8 cellular contexts compared by ENCODE assay signal in genomic region chr5:10111575-10111974, GRCh38.
DNase-seq lines count a peak whose midpoint lies in the region; ATAC-seq and TF ChIP-seq lines count a peak whose summit lies in the region.

No MANE protein-coding gene starts in this region.

- H2AFZ ChIP-seq in PC-3 (ENCODE audit: low read length): peak overlapping the region; percentile 44

- no peaks in the 10 kb centered on the region for H3K9me2 ChIP-seq in PC-3 (replicated peaks; ENCODE audit: low read length)

- WGBS in aorta, 2 donors: 60 to 62% methylated on average over 8 of the region's 8 CpGs

- H3K4me3 ChIP-seq in PC-3 (ENCODE audit: low read length) (no peak overlapping the region), foreskin fibroblast (ENCODE audit: low read depth in 1 of 2, low read length in 2 of 2) (no peak overlapping the region), aorta (ENCODE audit: low read length in 2 of 2) (no peak overlapping the region)

- POLR2A ChIA-PET in PC-3 (lab: Charles Lee; ENCODE audit: unreplicated experiment): no interaction called here

- no peaks in the 10 kb centered on the region for H4K20me1 ChIP-seq in PC-3 (ENCODE audit: low read length)

- peak; percentile 41 for DNase-seq in GM10266 (ENCODE audit: extremely low spot score)
- peak; percentile 92 for DNase-seq in PC-3
- DNase-seq in foreskin fibroblast: peak; percentile 33 to 80
- no peak for DNase-seq in NCI-H128 (lab: John Stamatoyannopoulos, UW; ENCODE audit: unreplicated experiment)
- no peak for DNase-seq in SHP77 treated with DMSO at 0.1 percent for 48 hours (lab: John Stamatoyannopoulos, UW)
- DNase-seq in aorta: no peak

- no peaks in the 10 kb centered on the region for H3F3A ChIP-seq in PC-3 (ENCODE audit: low read length, unreplicated experiment)

- H3K27ac ChIP-seq in PC-3 (ENCODE audit: low read length): no peak overlapping the region
- H3K27ac ChIP-seq in aorta (ENCODE audit: low read depth in 1 of 2, low read length in 2 of 2): no peak overlapping the region

- H3K4me1 ChIP-seq in PC-3 (ENCODE audit: insufficient read depth, low read length) (peaks cover 4% of the 10 kb centered on the region; the same call in 1 of the 2 replicates), aorta (ENCODE audit: control insufficient read depth in 1 of 2, insufficient read depth in 2 of 2, low read length in 2 of 2) (no peaks in the 10 kb centered on the region)

- intact Hi-C loops in PC-3 (cut with micrococcal nuclease): loop anchor here (10.0 kb wide), 1 partner anchor 217 kb away; no protein-coding TSS in a partner anchor
- intact Hi-C loops in aorta (cut with DNase I): no loop called here

- H3K4me2 ChIP-seq in PC-3 (ENCODE audit: low read length): no peak overlapping the region

- H3K27me3 ChIP-seq in PC-3 (ENCODE audit: low read length): no peaks in the 10 kb centered on the region
- H3K27me3 ChIP-seq in aorta (ENCODE audit: control insufficient read depth in 1 of 2, insufficient read depth in 2 of 2, low read length in 1 of 2): no peaks in the 10 kb centered on the region

- TF ChIP-seq CTCF in GM10266 (IDR thresholded peaks at IDR 0.05; ENCODE audit: control insufficient read depth, insufficient read depth, low read depth, missing control alignments): peak; percentile 35
- TF ChIP-seq CTCF in PC-3 (conservative IDR thresholded peaks at IDR 0.05; ENCODE audit: low read depth, low read length): peak; percentile 95
- TF ChIP-seq CTCF in foreskin fibroblast (IDR thresholded peaks at IDR 0.05; ENCODE audit: low read depth, low read length): peak; percentile 56

- ATAC-seq in HG02642 (IDR thresholded peaks at IDR 0.05; ENCODE audit: poor library complexity, unreplicated experiment): peak; percentile 42
- ATAC-seq in PC-3: peak; percentile 98
- no peak for ATAC-seq in HG03097 (IDR thresholded peaks at IDR 0.05; ENCODE audit: low FRiP score, unreplicated experiment)
- no peak for ATAC-seq in aorta (ENCODE audit: low FRiP score)

- H3K36me3 ChIP-seq in PC-3 (ENCODE audit: low read depth, low read length) (no peaks in the 10 kb centered on the region), aorta (ENCODE audit: control insufficient read depth in 1 of 2, insufficient read depth in 2 of 2, low read length in 1 of 2) (no peaks in the 10 kb centered on the region)

- no TSS peak for BruUV-seq in PC-3 (replicated peaks; lab: Mats Ljungman, UMichigan)

- CTCF ChIA-PET in PC-3 (lab: Charles Lee): interaction anchor here (0.6 kb wide), 1 partner anchor 331 kb away, joined by 5 read pairs; no protein-coding TSS in a partner anchor

- no peaks in the 10 kb centered on the region for H3K9me3 ChIP-seq in PC-3 (ENCODE audit: low read length)
- no peaks in the 10 kb centered on the region for H3K9me3 ChIP-seq in aorta (ENCODE audit: control insufficient read depth, low read length)

- H3K79me2 ChIP-seq in PC-3 (ENCODE audit: low read length): no peaks in the 10 kb centered on the region

- H3K9ac ChIP-seq in PC-3 (ENCODE audit: low read length): no peak overlapping the region

Comparison
In these comparisons a context has a peak if more than half of its experiments do, and no peak if none do; other contexts are left out.
1. DNase-seq: peak in GM10266 (single experiment), PC-3 (single experiment) and foreskin fibroblast (2 of 2); none in NCI-H128 (single experiment), SHP77 treated with DMSO at 0.1 percent for 48 hours (single experiment) and aorta (0 of 2).
2. CTCF ChIP-seq: peak in every context shown above with its lines; median percentile 95 in PC-3; 56 in foreskin fibroblast; 35 in GM10266.
3. ATAC-seq: peak in HG02642 (single experiment) and PC-3 (single experiment); none in HG03097 (single experiment) and aorta (single experiment).